1 cellular context compared by ENCODE assay signal in the genomic region with DNA sequence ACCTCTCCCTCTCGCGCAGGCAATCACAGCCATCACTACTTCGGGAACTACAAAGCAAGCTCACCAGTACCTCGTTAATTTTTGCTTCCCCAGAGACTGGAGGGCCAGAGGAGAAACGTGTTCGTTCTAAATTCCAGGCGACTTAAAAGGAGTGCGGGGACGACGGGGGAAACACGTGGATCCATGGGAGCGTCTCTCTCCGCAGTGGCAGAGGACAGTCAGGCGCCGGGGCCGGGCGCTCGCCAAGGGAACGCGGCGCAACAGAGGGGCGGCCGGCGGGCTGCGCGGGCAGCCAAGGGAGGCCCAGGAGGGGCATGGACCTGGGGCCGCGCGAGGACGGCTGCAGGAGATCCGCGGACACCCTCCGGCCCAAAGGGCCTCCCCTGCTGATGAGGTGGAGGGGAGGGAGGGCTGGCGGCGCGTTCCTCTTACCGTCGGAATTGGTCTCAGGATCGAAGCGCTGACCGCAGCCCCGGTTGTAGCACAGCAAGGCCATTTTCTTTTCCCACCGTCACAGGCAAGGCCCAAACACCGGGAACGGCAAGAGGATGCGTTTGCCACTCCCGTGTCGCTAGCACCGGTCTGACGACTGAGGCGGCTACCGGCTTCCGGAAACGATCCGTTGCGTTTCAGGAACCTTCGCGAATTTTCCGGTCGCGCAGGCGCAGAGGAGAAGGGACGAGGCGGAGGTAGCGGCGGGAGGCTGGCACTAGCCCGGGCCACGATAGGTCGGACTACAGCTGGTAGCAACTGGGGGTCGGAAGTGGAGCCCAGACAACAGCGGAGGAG.
TF ChIP-seq lines count a peak whose summit lies in the region.

A gene (minus strand): TSS at position 591 of the 789 bp plus-strand sequence. CDS start 95 bp downstream, at position 496.

TF ChIP-seq in HepG2, 621 proteins besides CTCF, POLR2A, EP300 and RAD21 (continued from another document and continues in another):
- TF ChIP-seq, protein P1, sequence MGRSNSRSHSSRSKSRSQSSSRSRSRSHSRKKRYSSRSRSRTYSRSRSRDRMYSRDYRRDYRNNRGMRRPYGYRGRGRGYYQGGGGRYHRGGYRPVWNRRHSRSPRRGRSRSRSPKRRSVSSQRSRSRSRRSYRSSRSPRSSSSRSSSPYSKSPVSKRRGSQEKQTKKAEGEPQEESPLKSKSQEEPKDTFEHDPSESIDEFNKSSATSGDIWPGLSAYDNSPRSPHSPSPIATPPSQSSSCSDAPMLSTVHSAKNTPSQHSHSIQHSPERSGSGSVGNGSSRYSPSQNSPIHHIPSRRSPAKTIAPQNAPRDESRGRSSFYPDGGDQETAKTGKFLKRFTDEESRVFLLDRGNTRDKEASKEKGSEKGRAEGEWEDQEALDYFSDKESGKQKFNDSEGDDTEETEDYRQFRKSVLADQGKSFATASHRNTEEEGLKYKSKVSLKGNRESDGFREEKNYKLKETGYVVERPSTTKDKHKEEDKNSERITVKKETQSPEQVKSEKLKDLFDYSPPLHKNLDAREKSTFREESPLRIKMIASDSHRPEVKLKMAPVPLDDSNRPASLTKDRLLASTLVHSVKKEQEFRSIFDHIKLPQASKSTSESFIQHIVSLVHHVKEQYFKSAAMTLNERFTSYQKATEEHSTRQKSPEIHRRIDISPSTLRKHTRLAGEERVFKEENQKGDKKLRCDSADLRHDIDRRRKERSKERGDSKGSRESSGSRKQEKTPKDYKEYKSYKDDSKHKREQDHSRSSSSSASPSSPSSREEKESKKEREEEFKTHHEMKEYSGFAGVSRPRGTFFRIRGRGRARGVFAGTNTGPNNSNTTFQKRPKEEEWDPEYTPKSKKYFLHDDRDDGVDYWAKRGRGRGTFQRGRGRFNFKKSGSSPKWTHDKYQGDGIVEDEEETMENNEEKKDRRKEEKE (IDR thresholded peaks at IDR 0.05), result no peak
- TF ChIP-seq SIX1 (CRISPR knock-in tag; IDR thresholded peaks at IDR 0.05; ENCODE audit: borderline replicate concordance), result no peak
- TF ChIP-seq KLF11 (CRISPR knock-in tag; IDR thresholded peaks at IDR 0.05), result no peak
- TF ChIP-seq ELF1 (CRISPR knock-in tag; IDR thresholded peaks at IDR 0.05), result peak; percentile 91
- TF ChIP-seq CENPX (CRISPR knock-in tag; IDR thresholded peaks at IDR 0.05), result no peak
- TF ChIP-seq, protein P2, sequence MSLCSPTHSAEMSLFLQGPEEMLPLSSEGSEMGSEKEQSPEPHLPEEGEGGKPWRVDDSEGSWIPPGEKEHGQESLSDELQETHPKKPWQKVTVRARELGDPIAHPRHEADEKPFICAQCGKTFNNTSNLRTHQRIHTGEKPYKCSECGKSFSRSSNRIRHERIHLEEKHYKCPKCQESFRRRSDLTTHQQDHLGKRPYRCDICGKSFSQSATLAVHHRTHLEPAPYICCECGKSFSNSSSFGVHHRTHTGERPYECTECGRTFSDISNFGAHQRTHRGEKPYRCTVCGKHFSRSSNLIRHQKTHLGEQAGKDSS (CRISPR knock-in tag; IDR thresholded peaks at IDR 0.05; ENCODE audit: borderline replicate concordance, low read depth), result no peak; the same call in 1 of the 2 replicates
- TF ChIP-seq, protein P3, sequence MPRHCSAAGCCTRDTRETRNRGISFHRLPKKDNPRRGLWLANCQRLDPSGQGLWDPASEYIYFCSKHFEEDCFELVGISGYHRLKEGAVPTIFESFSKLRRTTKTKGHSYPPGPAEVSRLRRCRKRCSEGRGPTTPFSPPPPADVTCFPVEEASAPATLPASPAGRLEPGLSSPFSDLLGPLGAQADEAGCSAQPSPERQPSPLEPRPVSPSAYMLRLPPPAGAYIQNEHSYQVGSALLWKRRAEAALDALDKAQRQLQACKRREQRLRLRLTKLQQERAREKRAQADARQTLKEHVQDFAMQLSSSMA (CRISPR knock-in tag; IDR thresholded peaks at IDR 0.05), result no peak
- no peak for TF ChIP-seq HMGA1 (CRISPR knock-in tag; conservative IDR thresholded peaks at IDR 0.05)
- TF ChIP-seq, protein P4, sequence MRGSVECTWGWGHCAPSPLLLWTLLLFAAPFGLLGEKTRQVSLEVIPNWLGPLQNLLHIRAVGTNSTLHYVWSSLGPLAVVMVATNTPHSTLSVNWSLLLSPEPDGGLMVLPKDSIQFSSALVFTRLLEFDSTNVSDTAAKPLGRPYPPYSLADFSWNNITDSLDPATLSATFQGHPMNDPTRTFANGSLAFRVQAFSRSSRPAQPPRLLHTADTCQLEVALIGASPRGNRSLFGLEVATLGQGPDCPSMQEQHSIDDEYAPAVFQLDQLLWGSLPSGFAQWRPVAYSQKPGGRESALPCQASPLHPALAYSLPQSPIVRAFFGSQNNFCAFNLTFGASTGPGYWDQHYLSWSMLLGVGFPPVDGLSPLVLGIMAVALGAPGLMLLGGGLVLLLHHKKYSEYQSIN (CRISPR knock-in tag; IDR thresholded peaks at IDR 0.05; ENCODE audit: borderline replicate concordance), result no peak
- TF ChIP-seq ZFP36L1 (CRISPR knock-in tag; IDR thresholded peaks at IDR 0.05), result peak; percentile 54; the same call in 1 of the 2 replicates
- 0 out of 2 replicates have a peak, but pooled peaks have one; percentile 67 for TF ChIP-seq ZBTB42 (CRISPR knock-in tag; IDR thresholded peaks at IDR 0.05)
- no peak for TF ChIP-seq ZNF296 (CRISPR knock-in tag; conservative IDR thresholded peaks at IDR 0.05)
- TF ChIP-seq SCMH1 (CRISPR knock-in tag; IDR thresholded peaks at IDR 0.05; ENCODE audit: borderline replicate concordance), result no peak
- TF ChIP-seq, protein P5, sequence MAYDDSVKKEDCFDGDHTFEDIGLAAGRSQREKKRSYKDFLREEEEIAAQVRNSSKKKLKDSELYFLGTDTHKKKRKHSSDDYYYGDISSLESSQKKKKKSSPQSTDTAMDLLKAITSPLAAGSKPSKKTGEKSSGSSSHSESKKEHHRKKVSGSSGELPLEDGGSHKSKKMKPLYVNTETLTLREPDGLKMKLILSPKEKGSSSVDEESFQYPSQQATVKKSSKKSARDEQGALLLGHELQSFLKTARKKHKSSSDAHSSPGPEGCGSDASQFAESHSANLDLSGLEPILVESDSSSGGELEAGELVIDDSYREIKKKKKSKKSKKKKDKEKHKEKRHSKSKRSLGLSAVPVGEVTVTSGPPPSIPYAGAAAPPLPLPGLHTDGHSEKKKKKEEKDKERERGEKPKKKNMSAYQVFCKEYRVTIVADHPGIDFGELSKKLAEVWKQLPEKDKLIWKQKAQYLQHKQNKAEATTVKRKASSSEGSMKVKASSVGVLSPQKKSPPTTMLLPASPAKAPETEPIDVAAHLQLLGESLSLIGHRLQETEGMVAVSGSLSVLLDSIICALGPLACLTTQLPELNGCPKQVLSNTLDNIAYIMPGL (CRISPR knock-in tag; IDR thresholded peaks at IDR 0.05; ENCODE audit: borderline replicate concordance in 1 of 2, low read depth in 1 of 2), result peak; percentile 82 to 88; a peak in 3 of 4 replicates
- no peak for TF ChIP-seq SALL2 (CRISPR knock-in tag; IDR thresholded peaks at IDR 0.05)
- TF ChIP-seq, protein P6, sequence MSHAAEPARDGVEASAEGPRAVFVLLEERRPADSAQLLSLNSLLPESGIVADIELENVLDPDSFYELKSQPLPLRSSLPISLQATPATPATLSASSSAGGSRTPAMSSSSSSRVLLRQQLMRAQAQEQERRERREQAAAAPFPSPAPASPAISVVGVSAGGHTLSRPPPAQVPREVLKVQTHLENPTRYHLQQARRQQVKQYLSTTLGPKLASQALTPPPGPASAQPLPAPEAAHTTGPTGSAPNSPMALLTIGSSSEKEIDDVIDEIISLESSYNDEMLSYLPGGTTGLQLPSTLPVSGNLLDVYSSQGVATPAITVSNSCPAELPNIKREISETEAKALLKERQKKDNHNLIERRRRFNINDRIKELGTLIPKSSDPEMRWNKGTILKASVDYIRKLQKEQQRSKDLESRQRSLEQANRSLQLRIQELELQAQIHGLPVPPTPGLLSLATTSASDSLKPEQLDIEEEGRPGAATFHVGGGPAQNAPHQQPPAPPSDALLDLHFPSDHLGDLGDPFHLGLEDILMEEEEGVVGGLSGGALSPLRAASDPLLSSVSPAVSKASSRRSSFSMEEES (CRISPR knock-in tag; IDR thresholded peaks at IDR 0.05), result no peak
- TF ChIP-seq ADNP (CRISPR knock-in tag; IDR thresholded peaks at IDR 0.05), result no peak
- no peak for TF ChIP-seq CENPT (CRISPR knock-in tag; IDR thresholded peaks at IDR 0.05; ENCODE audit: low read depth)
- TF ChIP-seq, protein P7, sequence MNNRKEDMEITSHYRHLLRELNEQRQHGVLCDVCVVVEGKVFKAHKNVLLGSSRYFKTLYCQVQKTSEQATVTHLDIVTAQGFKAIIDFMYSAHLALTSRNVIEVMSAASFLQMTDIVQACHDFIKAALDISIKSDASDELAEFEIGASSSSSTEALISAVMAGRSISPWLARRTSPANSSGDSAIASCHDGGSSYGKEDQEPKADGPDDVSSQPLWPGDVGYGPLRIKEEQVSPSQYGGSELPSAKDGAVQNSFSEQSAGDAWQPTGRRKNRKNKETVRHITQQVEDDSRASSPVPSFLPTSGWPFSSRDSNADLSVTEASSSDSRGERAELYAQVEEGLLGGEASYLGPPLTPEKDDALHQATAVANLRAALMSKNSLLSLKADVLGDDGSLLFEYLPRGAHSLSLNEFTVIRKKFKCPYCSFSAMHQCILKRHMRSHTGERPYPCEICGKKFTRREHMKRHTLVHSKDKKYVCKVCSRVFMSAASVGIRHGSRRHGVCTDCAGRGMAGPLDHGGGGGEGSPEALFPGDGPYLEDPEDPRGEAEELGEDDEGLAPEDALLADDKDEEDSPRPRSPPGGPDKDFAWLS (CRISPR knock-in tag; IDR thresholded peaks at IDR 0.05; ENCODE audit: borderline replicate concordance), result 0 out of 2 replicates have a peak, but pooled peaks have one; percentile 61
- no peak for TF ChIP-seq MIXL1 (CRISPR knock-in tag; IDR thresholded peaks at IDR 0.05)
- no peak for TF ChIP-seq SOX13 (IDR thresholded peaks at IDR 0.05)
- peak in 1 of 2 experiments; percentile 32; a peak in 1 of 4 replicates for TF ChIP-seq SOX13 (CRISPR knock-in tag; conservative IDR thresholded peaks at IDR 0.05 in 1 of 2, IDR thresholded peaks at IDR 0.05 in 1 of 2)
- TF ChIP-seq ZNF30 (CRISPR knock-in tag; IDR thresholded peaks at IDR 0.05), result no peak
- TF ChIP-seq ISX (CRISPR knock-in tag; conservative IDR thresholded peaks at IDR 0.05), result no peak
- TF ChIP-seq HDAC2 (CRISPR knock-in tag; IDR thresholded peaks at IDR 0.05), result peak; percentile 48; the same call in 1 of the 2 replicates
- no peak for TF ChIP-seq ZBTB7A (CRISPR knock-in tag; IDR thresholded peaks at IDR 0.05)
- TF ChIP-seq, protein P8, sequence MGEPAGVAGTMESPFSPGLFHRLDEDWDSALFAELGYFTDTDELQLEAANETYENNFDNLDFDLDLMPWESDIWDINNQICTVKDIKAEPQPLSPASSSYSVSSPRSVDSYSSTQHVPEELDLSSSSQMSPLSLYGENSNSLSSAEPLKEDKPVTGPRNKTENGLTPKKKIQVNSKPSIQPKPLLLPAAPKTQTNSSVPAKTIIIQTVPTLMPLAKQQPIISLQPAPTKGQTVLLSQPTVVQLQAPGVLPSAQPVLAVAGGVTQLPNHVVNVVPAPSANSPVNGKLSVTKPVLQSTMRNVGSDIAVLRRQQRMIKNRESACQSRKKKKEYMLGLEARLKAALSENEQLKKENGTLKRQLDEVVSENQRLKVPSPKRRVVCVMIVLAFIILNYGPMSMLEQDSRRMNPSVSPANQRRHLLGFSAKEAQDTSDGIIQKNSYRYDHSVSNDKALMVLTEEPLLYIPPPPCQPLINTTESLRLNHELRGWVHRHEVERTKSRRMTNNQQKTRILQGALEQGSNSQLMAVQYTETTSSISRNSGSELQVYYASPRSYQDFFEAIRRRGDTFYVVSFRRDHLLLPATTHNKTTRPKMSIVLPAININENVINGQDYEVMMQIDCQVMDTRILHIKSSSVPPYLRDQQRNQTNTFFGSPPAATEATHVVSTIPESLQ (CRISPR knock-in tag; conservative IDR thresholded peaks at IDR 0.05), result no peak
- TF ChIP-seq ZSCAN21 (CRISPR knock-in tag; IDR thresholded peaks at IDR 0.05; ENCODE audit: borderline replicate concordance), result peak; percentile 84
- peak; percentile 59; the same call in 1 of the 2 replicates for TF ChIP-seq ZNF564 (CRISPR knock-in tag; IDR thresholded peaks at IDR 0.05)
- TF ChIP-seq, protein P9, sequence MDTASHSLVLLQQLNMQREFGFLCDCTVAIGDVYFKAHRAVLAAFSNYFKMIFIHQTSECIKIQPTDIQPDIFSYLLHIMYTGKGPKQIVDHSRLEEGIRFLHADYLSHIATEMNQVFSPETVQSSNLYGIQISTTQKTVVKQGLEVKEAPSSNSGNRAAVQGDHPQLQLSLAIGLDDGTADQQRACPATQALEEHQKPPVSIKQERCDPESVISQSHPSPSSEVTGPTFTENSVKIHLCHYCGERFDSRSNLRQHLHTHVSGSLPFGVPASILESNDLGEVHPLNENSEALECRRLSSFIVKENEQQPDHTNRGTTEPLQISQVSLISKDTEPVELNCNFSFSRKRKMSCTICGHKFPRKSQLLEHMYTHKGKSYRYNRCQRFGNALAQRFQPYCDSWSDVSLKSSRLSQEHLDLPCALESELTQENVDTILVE (CRISPR knock-in tag; IDR thresholded peaks at IDR 0.05), result peak; percentile 44; the same call in 1 of the 2 replicates
- TF ChIP-seq, protein P10, sequence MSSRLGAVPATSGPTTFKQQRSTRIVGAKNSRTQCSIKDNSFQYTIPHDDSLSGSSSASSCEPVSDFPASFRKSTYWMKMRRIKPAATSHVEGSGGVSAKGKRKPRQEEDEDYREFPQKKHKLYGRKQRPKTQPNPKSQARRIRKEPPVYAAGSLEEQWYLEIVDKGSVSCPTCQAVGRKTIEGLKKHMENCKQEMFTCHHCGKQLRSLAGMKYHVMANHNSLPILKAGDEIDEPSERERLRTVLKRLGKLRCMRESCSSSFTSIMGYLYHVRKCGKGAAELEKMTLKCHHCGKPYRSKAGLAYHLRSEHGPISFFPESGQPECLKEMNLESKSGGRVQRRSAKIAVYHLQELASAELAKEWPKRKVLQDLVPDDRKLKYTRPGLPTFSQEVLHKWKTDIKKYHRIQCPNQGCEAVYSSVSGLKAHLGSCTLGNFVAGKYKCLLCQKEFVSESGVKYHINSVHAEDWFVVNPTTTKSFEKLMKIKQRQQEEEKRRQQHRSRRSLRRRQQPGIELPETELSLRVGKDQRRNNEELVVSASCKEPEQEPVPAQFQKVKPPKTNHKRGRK (CRISPR knock-in tag; IDR thresholded peaks at IDR 0.05), result no peak
- TF ChIP-seq HNRNPH1 (optimal IDR thresholded peaks at IDR 0.05; ENCODE audit: low read depth, low read length), result no peak
- TF ChIP-seq ZNF816 (CRISPR knock-in tag; IDR thresholded peaks at IDR 0.05; ENCODE audit: borderline replicate concordance), result peak; percentile 43; the same call in 1 of the 2 replicates
- TF ChIP-seq ZNF761 (CRISPR knock-in tag; conservative IDR thresholded peaks at IDR 0.05), result 0 out of 2 replicates have a peak, but pooled peaks have one; percentile 15
- TF ChIP-seq ZNF3 (CRISPR knock-in tag; IDR thresholded peaks at IDR 0.05), result no peak
- no peak; the same call in 1 of the 2 replicates for TF ChIP-seq NR1H2 (CRISPR knock-in tag; IDR thresholded peaks at IDR 0.05; ENCODE audit: borderline replicate concordance, low read depth)
- TF ChIP-seq MEIS2 (CRISPR knock-in tag; IDR thresholded peaks at IDR 0.05), result peak; percentile 32; the same call in 1 of the 2 replicates
- peak; percentile 49 for TF ChIP-seq ZNF781 (CRISPR knock-in tag; IDR thresholded peaks at IDR 0.05; ENCODE audit: borderline replicate concordance, not compliant biosample characterization)
- TF ChIP-seq, protein P11, sequence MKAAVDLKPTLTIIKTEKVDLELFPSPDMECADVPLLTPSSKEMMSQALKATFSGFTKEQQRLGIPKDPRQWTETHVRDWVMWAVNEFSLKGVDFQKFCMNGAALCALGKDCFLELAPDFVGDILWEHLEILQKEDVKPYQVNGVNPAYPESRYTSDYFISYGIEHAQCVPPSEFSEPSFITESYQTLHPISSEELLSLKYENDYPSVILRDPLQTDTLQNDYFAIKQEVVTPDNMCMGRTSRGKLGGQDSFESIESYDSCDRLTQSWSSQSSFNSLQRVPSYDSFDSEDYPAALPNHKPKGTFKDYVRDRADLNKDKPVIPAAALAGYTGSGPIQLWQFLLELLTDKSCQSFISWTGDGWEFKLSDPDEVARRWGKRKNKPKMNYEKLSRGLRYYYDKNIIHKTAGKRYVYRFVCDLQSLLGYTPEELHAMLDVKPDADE (CRISPR knock-in tag; IDR thresholded peaks at IDR 0.05), result no peak
- no peak for TF ChIP-seq HMG20A (CRISPR knock-in tag; IDR thresholded peaks at IDR 0.05; ENCODE audit: borderline replicate concordance)
- TF ChIP-seq KDM5A (IDR thresholded peaks at IDR 0.05; ENCODE audit: borderline replicate concordance, low read length), result no peak; the same call in 1 of the 2 replicates
